ENCODE assay signal across 1 cellular context in genomic region chr11:65477271-65478029, GRCh38.
A peak's percentile ranks its signal among the peaks of the same experiment; 100 is the strongest.
TF ChIP-seq lines count a peak whose summit lies in the region.

No MANE protein-coding gene starts in this region.

TF ChIP-seq in K562, 482 proteins besides CTCF, POLR2A, EP300 and RAD21 (continued from another document and continues in another):
- TF ChIP-seq, protein P1, sequence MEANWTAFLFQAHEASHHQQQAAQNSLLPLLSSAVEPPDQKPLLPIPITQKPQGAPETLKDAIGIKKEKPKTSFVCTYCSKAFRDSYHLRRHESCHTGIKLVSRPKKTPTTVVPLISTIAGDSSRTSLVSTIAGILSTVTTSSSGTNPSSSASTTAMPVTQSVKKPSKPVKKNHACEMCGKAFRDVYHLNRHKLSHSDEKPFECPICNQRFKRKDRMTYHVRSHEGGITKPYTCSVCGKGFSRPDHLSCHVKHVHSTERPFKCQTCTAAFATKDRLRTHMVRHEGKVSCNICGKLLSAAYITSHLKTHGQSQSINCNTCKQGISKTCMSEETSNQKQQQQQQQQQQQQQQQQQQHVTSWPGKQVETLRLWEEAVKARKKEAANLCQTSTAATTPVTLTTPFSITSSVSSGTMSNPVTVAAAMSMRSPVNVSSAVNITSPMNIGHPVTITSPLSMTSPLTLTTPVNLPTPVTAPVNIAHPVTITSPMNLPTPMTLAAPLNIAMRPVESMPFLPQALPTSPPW (CRISPR knock-in tag; IDR thresholded peaks at IDR 0.05), result peak; percentile 88
- peak; percentile 80; the same call in 1 of the 2 replicates for TF ChIP-seq OTX1 (CRISPR knock-in tag; IDR thresholded peaks at IDR 0.05)
- no peak for TF ChIP-seq ZNF354B (CRISPR knock-in tag; IDR thresholded peaks at IDR 0.05)
- TF ChIP-seq TEAD4 (IDR thresholded peaks at IDR 0.05; ENCODE audit: low read length), result peak; percentile 41; the same call in 1 of the 2 replicates
- TF ChIP-seq TEAD4 (CRISPR knock-in tag; IDR thresholded peaks at IDR 0.05; ENCODE audit: borderline replicate concordance), result no peak
- TF ChIP-seq NCOA1 (IDR thresholded peaks at IDR 0.05; ENCODE audit: low read depth), result peak; percentile 62
- TF ChIP-seq, protein P2, sequence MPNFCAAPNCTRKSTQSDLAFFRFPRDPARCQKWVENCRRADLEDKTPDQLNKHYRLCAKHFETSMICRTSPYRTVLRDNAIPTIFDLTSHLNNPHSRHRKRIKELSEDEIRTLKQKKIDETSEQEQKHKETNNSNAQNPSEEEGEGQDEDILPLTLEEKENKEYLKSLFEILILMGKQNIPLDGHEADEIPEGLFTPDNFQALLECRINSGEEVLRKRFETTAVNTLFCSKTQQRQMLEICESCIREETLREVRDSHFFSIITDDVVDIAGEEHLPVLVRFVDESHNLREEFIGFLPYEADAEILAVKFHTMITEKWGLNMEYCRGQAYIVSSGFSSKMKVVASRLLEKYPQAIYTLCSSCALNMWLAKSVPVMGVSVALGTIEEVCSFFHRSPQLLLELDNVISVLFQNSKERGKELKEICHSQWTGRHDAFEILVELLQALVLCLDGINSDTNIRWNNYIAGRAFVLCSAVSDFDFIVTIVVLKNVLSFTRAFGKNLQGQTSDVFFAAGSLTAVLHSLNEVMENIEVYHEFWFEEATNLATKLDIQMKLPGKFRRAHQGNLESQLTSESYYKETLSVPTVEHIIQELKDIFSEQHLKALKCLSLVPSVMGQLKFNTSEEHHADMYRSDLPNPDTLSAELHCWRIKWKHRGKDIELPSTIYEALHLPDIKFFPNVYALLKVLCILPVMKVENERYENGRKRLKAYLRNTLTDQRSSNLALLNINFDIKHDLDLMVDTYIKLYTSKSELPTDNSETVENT (CRISPR knock-in tag; IDR thresholded peaks at IDR 0.05), result 0 out of 2 replicates have a peak, but pooled peaks have one; percentile 26
- TF ChIP-seq ETV1 (tag; conservative IDR thresholded peaks at IDR 0.05; ENCODE audit: low read depth), result peak; percentile 84
- TF ChIP-seq PHF8 (IDR thresholded peaks at IDR 0.05; ENCODE audit: borderline replicate concordance, low read length), result peak; percentile 76
- TF ChIP-seq MYC (IDR thresholded peaks at IDR 0.05; ENCODE audit: low read depth, low read length), result no peak; the same call in 1 of the 2 replicates
- TF ChIP-seq MYC (CRISPR knock-in tag; IDR thresholded peaks at IDR 0.05; ENCODE audit: borderline replicate concordance, low read depth), result peak; percentile 84; the same call in 1 of the 2 replicates
- TF ChIP-seq HMGXB4 (CRISPR knock-in tag; IDR thresholded peaks at IDR 0.05), result 0 out of 2 replicates have a peak, but pooled peaks have one; percentile 29
- TF ChIP-seq RUNX1 (IDR thresholded peaks at IDR 0.05; ENCODE audit: low read depth), result no peak
- no peak for TF ChIP-seq ZNF280A (IDR thresholded peaks at IDR 0.05; ENCODE audit: low read depth, partially characterized antibody)
- peak in 1 of 2 experiments; percentile 89; a peak in 1 of 4 replicates for TF ChIP-seq NONO (IDR thresholded peaks at IDR 0.05; ENCODE audit: low read depth in 2 of 2, low read length in 1 of 2)
- peak; percentile 61 for TF ChIP-seq E2F3 (CRISPR knock-in tag; IDR thresholded peaks at IDR 0.05)
- TF ChIP-seq FUS (optimal IDR thresholded peaks at IDR 0.05; ENCODE audit: low read depth, low read length), result peak; percentile 64
- peak; percentile 60; the same call in 1 of the 2 replicates for TF ChIP-seq DMBX1 (CRISPR knock-in tag; IDR thresholded peaks at IDR 0.05; ENCODE audit: borderline replicate concordance)
- no peak for TF ChIP-seq ZBTB12 (CRISPR knock-in tag; IDR thresholded peaks at IDR 0.05)
- no peak for TF ChIP-seq ZNF398 (CRISPR knock-in tag; IDR thresholded peaks at IDR 0.05)
- TF ChIP-seq MBD2 (IDR thresholded peaks at IDR 0.05; ENCODE audit: borderline replicate concordance, low read depth), result peak; percentile 73; the same call in 1 of the 2 replicates
- peak; percentile 90 for TF ChIP-seq POLR2AphosphoS5 (IDR thresholded peaks at IDR 0.05; ENCODE audit: control insufficient read depth, insufficient read depth, low read depth, low read length)
- no peak for TF ChIP-seq ZNF224 (CRISPR knock-in tag; IDR thresholded peaks at IDR 0.05)
- TF ChIP-seq PTBP1 (IDR thresholded peaks at IDR 0.05; ENCODE audit: low read depth, low read length), result 0 out of 2 replicates have a peak, but pooled peaks have one; percentile 48
- peak; percentile 84 for TF ChIP-seq TBP (optimal IDR thresholded peaks at IDR 0.05; ENCODE audit: low read depth, low read length)
- peak; percentile 98 for TF ChIP-seq USF1 (CRISPR knock-in tag; IDR thresholded peaks at IDR 0.05)
- 0 out of 2 replicates have a peak, but pooled peaks have one; percentile 89 for TF ChIP-seq RBM14 (IDR thresholded peaks at IDR 0.05; ENCODE audit: borderline replicate concordance, insufficient read depth, low read depth, low read length)
- no peak; the same call in 1 of the 2 replicates for TF ChIP-seq ELF4 (CRISPR knock-in tag; IDR thresholded peaks at IDR 0.05)
- no peak for TF ChIP-seq RBM17 (IDR thresholded peaks at IDR 0.05; ENCODE audit: borderline replicate concordance, low read depth, low read length)
- no peak for TF ChIP-seq PURB (CRISPR knock-in tag; IDR thresholded peaks at IDR 0.05; ENCODE audit: low read depth)
- peak; percentile 75; the same call in 1 of the 2 replicates for TF ChIP-seq DNMT1 (IDR thresholded peaks at IDR 0.05)
- peak; percentile 39 for TF ChIP-seq FOS (IDR thresholded peaks at IDR 0.05; ENCODE audit: extremely low read depth, insufficient read length)
- TF ChIP-seq HDAC1 (IDR thresholded peaks at IDR 0.05), result peak in 1 of 2 experiments; percentile 80; a peak in 2 of 4 replicates
- TF ChIP-seq GABPA (tag; conservative IDR thresholded peaks at IDR 0.05; ENCODE audit: low read depth), result peak; percentile 89
- TF ChIP-seq, protein P3, sequence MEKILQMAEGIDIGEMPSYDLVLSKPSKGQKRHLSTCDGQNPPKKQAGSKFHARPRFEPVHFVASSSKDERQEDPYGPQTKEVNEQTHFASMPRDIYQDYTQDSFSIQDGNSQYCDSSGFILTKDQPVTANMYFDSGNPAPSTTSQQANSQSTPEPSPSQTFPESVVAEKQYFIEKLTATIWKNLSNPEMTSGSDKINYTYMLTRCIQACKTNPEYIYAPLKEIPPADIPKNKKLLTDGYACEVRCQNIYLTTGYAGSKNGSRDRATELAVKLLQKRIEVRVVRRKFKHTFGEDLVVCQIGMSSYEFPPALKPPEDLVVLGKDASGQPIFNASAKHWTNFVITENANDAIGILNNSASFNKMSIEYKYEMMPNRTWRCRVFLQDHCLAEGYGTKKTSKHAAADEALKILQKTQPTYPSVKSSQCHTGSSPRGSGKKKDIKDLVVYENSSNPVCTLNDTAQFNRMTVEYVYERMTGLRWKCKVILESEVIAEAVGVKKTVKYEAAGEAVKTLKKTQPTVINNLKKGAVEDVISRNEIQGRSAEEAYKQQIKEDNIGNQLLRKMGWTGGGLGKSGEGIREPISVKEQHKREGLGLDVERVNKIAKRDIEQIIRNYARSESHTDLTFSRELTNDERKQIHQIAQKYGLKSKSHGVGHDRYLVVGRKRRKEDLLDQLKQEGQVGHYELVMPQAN (IDR thresholded peaks at IDR 0.05; ENCODE audit: borderline replicate concordance), result peak; percentile 87; the same call in 1 of the 2 replicates
- peak; percentile 74; the same call in 1 of the 2 replicates for TF ChIP-seq RNF2 (IDR thresholded peaks at IDR 0.05)
- no peak for TF ChIP-seq ASH1L (IDR thresholded peaks at IDR 0.05; ENCODE audit: borderline replicate concordance, low read depth, partially characterized antibody)
- TF ChIP-seq ETV6 (IDR thresholded peaks at IDR 0.05; ENCODE audit: borderline replicate concordance in 1 of 2, low read depth in 2 of 2, low read length in 1 of 2), result peak in 1 of 2 experiments; percentile 43; a peak in 1 of 4 replicates
- no peak; the same call in 1 of the 2 replicates for TF ChIP-seq ETV6 (CRISPR knock-in tag; IDR thresholded peaks at IDR 0.05; ENCODE audit: borderline replicate concordance)
- TF ChIP-seq ZNF511 (CRISPR knock-in tag; IDR thresholded peaks at IDR 0.05), result peak; percentile 73; the same call in 1 of the 2 replicates
- 0 out of 2 replicates have a peak, but pooled peaks have one; percentile 11 for TF ChIP-seq ERF (CRISPR knock-in tag; IDR thresholded peaks at IDR 0.05)
- TF ChIP-seq SMARCE1 (IDR thresholded peaks at IDR 0.05), result peak; percentile 73
- TF ChIP-seq CBX5 (IDR thresholded peaks at IDR 0.05; ENCODE audit: borderline replicate concordance, low read depth), result no peak
- peak; percentile 82 for TF ChIP-seq GABPB1 (CRISPR knock-in tag; IDR thresholded peaks at IDR 0.05)
- TF ChIP-seq, protein P4, sequence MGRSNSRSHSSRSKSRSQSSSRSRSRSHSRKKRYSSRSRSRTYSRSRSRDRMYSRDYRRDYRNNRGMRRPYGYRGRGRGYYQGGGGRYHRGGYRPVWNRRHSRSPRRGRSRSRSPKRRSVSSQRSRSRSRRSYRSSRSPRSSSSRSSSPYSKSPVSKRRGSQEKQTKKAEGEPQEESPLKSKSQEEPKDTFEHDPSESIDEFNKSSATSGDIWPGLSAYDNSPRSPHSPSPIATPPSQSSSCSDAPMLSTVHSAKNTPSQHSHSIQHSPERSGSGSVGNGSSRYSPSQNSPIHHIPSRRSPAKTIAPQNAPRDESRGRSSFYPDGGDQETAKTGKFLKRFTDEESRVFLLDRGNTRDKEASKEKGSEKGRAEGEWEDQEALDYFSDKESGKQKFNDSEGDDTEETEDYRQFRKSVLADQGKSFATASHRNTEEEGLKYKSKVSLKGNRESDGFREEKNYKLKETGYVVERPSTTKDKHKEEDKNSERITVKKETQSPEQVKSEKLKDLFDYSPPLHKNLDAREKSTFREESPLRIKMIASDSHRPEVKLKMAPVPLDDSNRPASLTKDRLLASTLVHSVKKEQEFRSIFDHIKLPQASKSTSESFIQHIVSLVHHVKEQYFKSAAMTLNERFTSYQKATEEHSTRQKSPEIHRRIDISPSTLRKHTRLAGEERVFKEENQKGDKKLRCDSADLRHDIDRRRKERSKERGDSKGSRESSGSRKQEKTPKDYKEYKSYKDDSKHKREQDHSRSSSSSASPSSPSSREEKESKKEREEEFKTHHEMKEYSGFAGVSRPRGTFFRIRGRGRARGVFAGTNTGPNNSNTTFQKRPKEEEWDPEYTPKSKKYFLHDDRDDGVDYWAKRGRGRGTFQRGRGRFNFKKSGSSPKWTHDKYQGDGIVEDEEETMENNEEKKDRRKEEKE (IDR thresholded peaks at IDR 0.05; ENCODE audit: borderline replicate concordance in 1 of 2, control insufficient read depth in 1 of 2, low read depth in 2 of 2, low read length in 1 of 2), result 0 out of 4 replicates have a peak, but pooled peaks have one; percentile 38 to 41
- peak; percentile 96 for TF ChIP-seq CBFA2T2 (conservative IDR thresholded peaks at IDR 0.05)
- peak; percentile 25; the same call in 1 of the 2 replicates for TF ChIP-seq ZBTB1 (CRISPR knock-in tag; IDR thresholded peaks at IDR 0.05; ENCODE audit: borderline replicate concordance, low read depth)
- TF ChIP-seq KDM2B (CRISPR knock-in tag; IDR thresholded peaks at IDR 0.05), result 0 out of 2 replicates have a peak, but pooled peaks have one; percentile 17
